ENCODE assay signal across 10 cellular contexts in the genomic region with DNA sequence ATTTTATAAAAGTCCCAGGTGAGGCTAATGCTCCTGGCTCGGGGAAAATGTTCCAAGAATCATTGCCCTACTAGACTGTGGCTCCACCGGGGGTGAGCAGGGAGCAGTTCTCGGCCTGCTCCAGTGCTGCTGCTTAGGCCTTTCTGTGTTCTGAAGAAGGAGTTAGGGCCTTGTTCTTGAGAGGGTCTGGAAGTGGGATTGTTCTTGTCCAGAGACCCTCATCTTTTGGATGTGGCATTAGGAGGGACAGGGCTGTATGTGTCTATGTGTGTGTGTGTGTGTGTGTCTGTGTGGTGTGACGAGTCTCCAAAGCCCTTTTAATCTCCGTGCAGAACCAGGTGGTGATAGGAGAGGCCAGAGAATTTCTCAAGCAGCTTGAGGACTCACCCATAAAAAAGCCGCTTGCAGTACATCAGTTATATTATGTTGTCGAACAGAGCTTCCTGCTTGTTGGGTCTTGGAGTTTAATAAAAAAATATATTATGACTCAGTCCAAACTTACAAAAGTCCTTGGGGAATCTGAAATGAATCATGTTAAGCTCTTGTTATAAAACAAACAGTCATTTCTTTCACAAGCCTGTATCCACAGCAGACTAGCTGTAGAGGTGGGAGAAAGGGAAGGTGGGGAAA.
A peak's percentile ranks its signal among the peaks of the same experiment; 100 is the strongest.
DNase-seq lines count a peak whose midpoint lies in the region; ATAC-seq and TF ChIP-seq lines count a peak whose summit lies in the region.
"Had no signal": no experiment of that assay in that cellular context is flagged by ENCODE, and none has a peak within 500 bp of the region (broad histone marks: within the 10 kb centered on the region; RNA-seq: fewer than 3 reads in every experiment).

No MANE protein-coding gene starts in this region.

- peak overlapping the region; percentile 27 for H4K91ac ChIP-seq in IMR-90 (ENCODE audit: insufficient read depth, low read depth, low read length)

- no peaks in the 10 kb centered on the region for H3K79me2 ChIP-seq in mammary epithelial cell (ENCODE audit: insufficient read depth, low read length)

- H2AK9ac ChIP-seq in IMR-90 (replicated peaks; ENCODE audit: low read depth, low read length, poor library complexity): no peak overlapping the region

- H3K79me1 ChIP-seq in IMR-90 (ENCODE audit: low read depth in 1 of 2, low read length in 2 of 2): 0 out of 4 replicates have a peak, but pooled peaks cover 0 to 3% of the 10 kb centered on the region in 2 experiments

- H4K20me1 ChIP-seq in IMR-90 (ENCODE audit: insufficient read depth, low read length): peaks cover 5% of the 10 kb centered on the region; the same call in 1 of the 2 replicates
- no peaks in the 10 kb centered on the region for H4K20me1 ChIP-seq in mammary epithelial cell (ENCODE audit: insufficient read depth, low read length)

- peak overlapping the region; percentile 84 for H2BK5ac ChIP-seq in IMR-90 (ENCODE audit: low read depth, low read length, poor library complexity, severe bottlenecking)

- no peak for TF ChIP-seq RAD21 in IMR-90 (IDR thresholded peaks at IDR 0.05; ENCODE audit: low read length)

- in situ Hi-C loops in IMR-90 (cut with MboI; ENCODE audit: low sequenced_read_pairs) (no loop called here), mammary epithelial cell (cut with MboI; ENCODE audit: low sequenced_read_pairs in 2 of 2) (no loop called here)

- H3K18ac ChIP-seq in IMR-90 (ENCODE audit: low read depth, low read length): peak overlapping the region; percentile 82

- no peak for TF ChIP-seq POLR2A in IMR-90 (IDR thresholded peaks at IDR 0.05; ENCODE audit: low read depth, low read length)
- TF ChIP-seq POLR2A in suprapubic skin (IDR thresholded peaks at IDR 0.05): no peak

- no CpG with 5 or more reads among the region's 7 CpGs for WGBS in IMR-90 (ENCODE audit: extremely low coverage in 2 of 2, insufficient read length in 1 of 2), 2 experiments
- 21% methylated on average over 4 of the region's 7 CpGs for WGBS in mammary epithelial cell (ENCODE audit: low coverage, missing lambda C conversion rate)
- WGBS in suprapubic skin: 57% methylated on average over 7 of the region's 7 CpGs

- H3K9me3 ChIP-seq in IMR-90 (ENCODE audit: control insufficient read depth, insufficient read depth, low read length) (no peaks in the 10 kb centered on the region), mammary epithelial cell (replicated peaks; ENCODE audit: insufficient read depth, low read length) (no peaks in the 10 kb centered on the region), suprapubic skin (no peaks in the 10 kb centered on the region)

- TF ChIP-seq EP300 in suprapubic skin (IDR thresholded peaks at IDR 0.05): no peak

- H4K8ac ChIP-seq in IMR-90 (ENCODE audit: low read depth in 2 of 2, low read length in 2 of 2): peak overlapping the region; percentile 21 to 84; a peak in 3 of 4 replicates

- CTCF ChIA-PET in IMR-90 (lab: Yijun Ruan, JAX): interaction anchor here (0.5 kb wide), 1 partner anchor 877 kb away, joined by 4 read pairs; no protein-coding TSS in a partner anchor
- CTCF ChIA-PET in mammary epithelial cell (lab: Charles Lee; ENCODE audit: low non-redundant PET): interaction anchor here (0.6 to 1.0 kb wide), 3 partner anchors 152 to 599 kb away, joined by 3 to 8 read pairs (median 4); no protein-coding TSS in a partner anchor
- CTCF ChIA-PET in GM10248 (lab: Yijun Ruan, JAX): no interaction called here
- CTCF ChIA-PET in HEK293T (lab: Yijun Ruan, JAX): no interaction called here

- H3K36me3 ChIP-seq in IMR-90 (ENCODE audit: control insufficient read depth, insufficient read depth, low read length) (no peaks in the 10 kb centered on the region), mammary epithelial cell (ENCODE audit: insufficient read depth, low read length) (no peaks in the 10 kb centered on the region), suprapubic skin (no peaks in the 10 kb centered on the region)

- intact Hi-C loops in IMR-90 (cut with micrococcal nuclease): loop anchor here (10.0 kb wide), 1 partner anchor 449 kb away; no protein-coding TSS in a partner anchor
- intact Hi-C loops in mammary epithelial cell (cut with micrococcal nuclease): loop anchor here (5.0 kb wide), 1 partner anchor 193 kb away; no protein-coding TSS in a partner anchor

- peak overlapping the region; percentile 84 for H2AK5ac ChIP-seq in IMR-90 (ENCODE audit: low read depth, low read length)

- peak overlapping the region; percentile 85 for H4K5ac ChIP-seq in IMR-90 (ENCODE audit: low read depth, low read length)

- H2BK15ac ChIP-seq in IMR-90 (ENCODE audit: low read depth, low read length): peak overlapping the region; percentile 80

- dilution Hi-C loops in IMR-90 (cut with HindIII; ENCODE audit: low sequenced_read_pairs, unreplicated experiment) (no loop called here), mammary epithelial cell (cut with HindIII; ENCODE audit: low sequenced_read_pairs) (no loop called here)

- peak overlapping the region; percentile 72 for H2AFZ ChIP-seq in IMR-90 (replicated peaks; ENCODE audit: low read length, poor library complexity)
- peak overlapping the region; percentile 43 for H2AFZ ChIP-seq in mammary epithelial cell (ENCODE audit: low read depth, low read length)

- peak overlapping the region; percentile 49 for H3K4me2 ChIP-seq in IMR-90 (ENCODE audit: low read depth, low read length)
- H3K4me2 ChIP-seq in mammary epithelial cell (ENCODE audit: insufficient read depth, low read depth, low read length): peak overlapping the region; percentile 58

- H3K27me3 ChIP-seq in IMR-90 (ENCODE audit: control insufficient read depth, insufficient read depth, low read length): no peaks in the 10 kb centered on the region
- no peaks in the 10 kb centered on the region for H3K27me3 ChIP-seq in mammary epithelial cell (ENCODE audit: insufficient read depth, low read length)
- H3K27me3 ChIP-seq in suprapubic skin: no peaks in the 10 kb centered on the region

- no peak overlapping the region for H3K4me3 ChIP-seq in IMR-90 (ENCODE audit: insufficient read depth, low read depth, low read length)
- H3K4me3 ChIP-seq in mammary epithelial cell (replicated peaks in 1 of 3; ENCODE audit: insufficient read depth in 1 of 3, low read depth in 2 of 3, low read length in 3 of 3): no peak overlapping the region
- H3K4me3 ChIP-seq in suprapubic skin: no peak overlapping the region

- H2BK20ac ChIP-seq in IMR-90 (ENCODE audit: low read depth, low read length): peak overlapping the region; percentile 85

- 0 out of 2 replicates have a peak overlapping the region, but pooled peaks have one; percentile 1 for H3K56ac ChIP-seq in IMR-90 (ENCODE audit: extremely low read depth, insufficient read depth, low read length)

- peak overlapping the region; percentile 80 for H2BK120ac ChIP-seq in IMR-90 (ENCODE audit: low read depth, low read length)

- POLR2A ChIA-PET in IMR-90 (lab: Charles Lee; ENCODE audit: unreplicated experiment): no interaction called here
- POLR2A ChIA-PET in GM10248 (lab: Yijun Ruan, JAX): no interaction called here
- POLR2A ChIA-PET in HEK293T (lab: Yijun Ruan, JAX): no interaction called here

- H3K4ac ChIP-seq in IMR-90 (ENCODE audit: low read depth, low read length): peak overlapping the region; percentile 79

- peak; percentile 97 for DNase-seq in IMR-90
- peak; percentile 94 for DNase-seq in mammary epithelial cell
- DNase-seq in islet precursor cell: peak; percentile 30
- DNase-seq in suprapubic skin (ENCODE audit: low spot score in 2 of 2): no peak
- no peak for DNase-seq in GM10248 (ENCODE audit: extremely low spot score)
- DNase-seq in HEK293T (ENCODE audit: extremely low spot score): no peak
- no peak for DNase-seq in HUDEP-2 (lab: John Stamatoyannopoulos, UW; ENCODE audit: unreplicated experiment in 76 of 76)
- DNase-seq: NCI-H446 had no signal

- H3K4me1 ChIP-seq in IMR-90 (ENCODE audit: control insufficient read depth, insufficient read depth, low read length) (peaks cover 22% of the 10 kb centered on the region), mammary epithelial cell (ENCODE audit: insufficient read depth, low read length) (peaks cover 19% of the 10 kb centered on the region), suprapubic skin (peaks cover 19% of the 10 kb centered on the region)

- H3K23ac ChIP-seq in IMR-90 (ENCODE audit: low read depth, low read length): peak overlapping the region; percentile 71; the same call in 1 of the 2 replicates

- H3K9ac ChIP-seq in IMR-90 (ENCODE audit: low read depth, low read length) (peak overlapping the region; percentile 25; the same call in 1 of the 2 replicates), mammary epithelial cell (ENCODE audit: insufficient read depth, low read length) (peak overlapping the region; percentile 30)

- TF ChIP-seq CTCF in IMR-90 (conservative IDR thresholded peaks at IDR 0.05; ENCODE audit: low read depth, low read length) (no peak), mammary epithelial cell (conservative IDR thresholded peaks at IDR 0.05 in 1 of 2, IDR thresholded peaks at IDR 0.05 in 1 of 2; ENCODE audit: extremely low read depth in 1 of 2, insufficient read depth in 1 of 2, low read depth in 1 of 2, low read length in 2 of 2) (no peak), suprapubic skin (IDR thresholded peaks at IDR 0.05) (no peak), GM10248 (IDR thresholded peaks at IDR 0.05; ENCODE audit: control extremely low read depth, extremely low read depth, low read depth, missing control alignments) (no peak)

- peaks cover 9% of the 10 kb centered on the region for H3K9me1 ChIP-seq in IMR-90 (ENCODE audit: insufficient read depth, low read length)

- H3K27ac ChIP-seq in IMR-90 (ENCODE audit: insufficient read depth, low read length): peak overlapping the region; percentile 91
- H3K27ac ChIP-seq in mammary epithelial cell (ENCODE audit: insufficient read depth, low read depth, low read length): peak overlapping the region; percentile 79
- H3K27ac ChIP-seq in suprapubic skin: peak overlapping the region; percentile 75

- BruUV-seq in IMR-90 (replicated peaks; lab: Mats Ljungman, UMichigan) (no TSS peak), mammary epithelial cell (replicated peaks; lab: Mats Ljungman, UMichigan) (no TSS peak)

- H3K14ac ChIP-seq in IMR-90 (replicated peaks; ENCODE audit: low read depth, low read length): peak overlapping the region; percentile 62

- ATAC-seq in IMR-90 (ENCODE audit: low read depth) (peak; percentile 90), GM21717 (IDR thresholded peaks at IDR 0.05; ENCODE audit: unreplicated experiment) (no peak)
- ATAC-seq: stimulated activated effector memory CD8-positive, alpha-beta T cell treated with anti-CD3 and anti-CD28 coated beads, Interleukin-12 subunit alpha, Interleukin-12 subunit beta, amount 100 ng/mL, for 72 hours had no signal

TF ChIP-seq in IMR-90, 13 proteins besides CTCF, POLR2A, EP300 and RAD21 (continues in another document):
- TF ChIP-seq MAZ (IDR thresholded peaks at IDR 0.05; ENCODE audit: borderline replicate concordance, low read depth, low read length) (no peak), RCOR1 (IDR thresholded peaks at IDR 0.05; ENCODE audit: insufficient replicate concordance, low read length) (no peak), NFE2L2 (IDR thresholded peaks at IDR 0.05; ENCODE audit: low read depth, low read length) (no peak)

TF ChIP-seq in HEK293T, 16 proteins besides CTCF, POLR2A, EP300 and RAD21 (continues in another document):
- no peak for TF ChIP-seq L3MBTL2 (conservative IDR thresholded peaks at IDR 0.05)
- no peak for TF ChIP-seq ARNT (IDR thresholded peaks at IDR 0.05)
- no peak for TF ChIP-seq ELF4 (IDR thresholded peaks at IDR 0.05)
- no peak for TF ChIP-seq SUZ12 (IDR thresholded peaks at IDR 0.05)
- no peak for TF ChIP-seq BHLHE40 (IDR thresholded peaks at IDR 0.05; ENCODE audit: borderline replicate concordance)

Comparison
In these comparisons a context has a peak if more than half of its experiments do, and no peak if none do; other contexts are left out.
1. DNase-seq: peak in IMR-90 (single experiment), mammary epithelial cell (single experiment) and islet precursor cell (single experiment); none in suprapubic skin (0 of 2), GM10248 (single experiment), HEK293T (single experiment) and HUDEP-2 (0 of 76).
2. CTCF ChIA-PET loops: an anchor here in IMR-90 (0.5 kb wide) and mammary epithelial cell (0.6 to 1.0 kb wide); none called in GM10248 and HEK293T.
3. Peak in every context shown above with its lines, with median percentiles within 50 percentile points of each other: H3K27ac ChIP-seq.